In genomic region chr1:143803095-143803494, GRCh38 we compare ENCODE assay signal across 8 cellular contexts.
A peak's percentile ranks its signal among the peaks of the same experiment; 100 is the strongest.
DNase-seq lines count a peak whose midpoint lies in the region; ATAC-seq and TF ChIP-seq lines count a peak whose summit lies in the region.
"Not testable (repeated sequence)": the region's sequence is repeated elsewhere in the genome, so short reads cannot be mapped to it uniquely, and the experiment has no call there.

No MANE protein-coding gene starts in this region.

- not testable (repeated sequence) for H3K4me3 Mint-ChIP-seq in WTC11, memory B cell

- ATAC-seq in GM18868 (IDR thresholded peaks at IDR 0.05; ENCODE audit: unreplicated experiment) (peak; percentile 70), HG02759 (IDR thresholded peaks at IDR 0.05; ENCODE audit: unreplicated experiment) (peak; percentile 59), HG03565 (IDR thresholded peaks at IDR 0.05; ENCODE audit: unreplicated experiment) (peak; percentile 33), WTC11 (peak; percentile 83), foreskin keratinocyte (peak; percentile 24), right cardiac atrium (peak; percentile 85 to 92), memory B cell (ENCODE audit: low read depth) (peak; percentile 45), upper lobe of right lung (peak; percentile 92)

- not testable (repeated sequence) for DNase-seq in WTC11 (ENCODE audit: low spot score); foreskin keratinocyte; right cardiac atrium; memory B cell (ENCODE audit: low spot score in 2 of 2); upper lobe of right lung

- H3K27ac ChIP-seq in foreskin keratinocyte; right cardiac atrium (ENCODE audit: low read length); upper lobe of right lung: not testable (repeated sequence)

- not testable (repeated sequence) for H3K9me3 ChIP-seq in right cardiac atrium (ENCODE audit: control insufficient read depth, low read length); upper lobe of right lung

- POLR2A ChIA-PET in WTC11 (lab: Charles Lee), result not testable (repeated sequence)

- H3K36me3 ChIP-seq in upper lobe of right lung, result not testable (repeated sequence)

- intact Hi-C loops in right cardiac atrium (cut with DNase I); upper lobe of right lung (cut with DNase I): not testable (repeated sequence)

- H3K27me3 ChIP-seq in foreskin keratinocyte; right cardiac atrium (ENCODE audit: control insufficient read depth, insufficient read depth); upper lobe of right lung: not testable (repeated sequence)

- CTCF ChIA-PET in WTC11 (lab: Charles Lee), result not testable (repeated sequence)

- not testable (repeated sequence) for H3K27me3 Mint-ChIP-seq in WTC11 (ENCODE audit: low read depth); memory B cell

- no CpG with 5 or more reads among the region's 13 CpGs for WGBS in right cardiac atrium

- H3K27ac Mint-ChIP-seq in WTC11, memory B cell: not testable (repeated sequence)

- H3K36me3 Mint-ChIP-seq in WTC11, memory B cell: not testable (repeated sequence)

- not testable (repeated sequence) for H3K4me1 Mint-ChIP-seq in WTC11, memory B cell

- not testable (repeated sequence) for H3K4me1 ChIP-seq in foreskin keratinocyte; right cardiac atrium (ENCODE audit: control insufficient read depth, insufficient read depth, low read length); upper lobe of right lung

- H3K9me3 Mint-ChIP-seq in WTC11, memory B cell: not testable (repeated sequence)

- H3K4me3 ChIP-seq in right cardiac atrium (ENCODE audit: low read length); upper lobe of right lung: not testable (repeated sequence)

- TF ChIP-seq CTCF in WTC11 (IDR thresholded peaks at IDR 0.05); foreskin keratinocyte (conservative IDR thresholded peaks at IDR 0.05); upper lobe of right lung (IDR thresholded peaks at IDR 0.05): not testable (repeated sequence)

Comparison
In these comparisons a context has a peak if more than half of its experiments do, and no peak if none do; other contexts are left out.
1. ATAC-seq: peak in every context shown above with its lines; median percentile 92 in upper lobe of right lung; 88 in right cardiac atrium; 83 in WTC11; 70 in GM18868; 59 in HG02759; 45 in memory B cell; 33 in HG03565; 24 in foreskin keratinocyte.